ENCODE assay signal across 1 cellular context in genomic region chr17:72338847-72339790, GRCh38.
TF ChIP-seq lines count a peak whose summit lies in the region.

No MANE protein-coding gene starts in this region.

TF ChIP-seq in HepG2, 621 proteins besides CTCF, POLR2A, EP300 and RAD21 (continued from another document and continues in another):
- TF ChIP-seq, protein P1, sequence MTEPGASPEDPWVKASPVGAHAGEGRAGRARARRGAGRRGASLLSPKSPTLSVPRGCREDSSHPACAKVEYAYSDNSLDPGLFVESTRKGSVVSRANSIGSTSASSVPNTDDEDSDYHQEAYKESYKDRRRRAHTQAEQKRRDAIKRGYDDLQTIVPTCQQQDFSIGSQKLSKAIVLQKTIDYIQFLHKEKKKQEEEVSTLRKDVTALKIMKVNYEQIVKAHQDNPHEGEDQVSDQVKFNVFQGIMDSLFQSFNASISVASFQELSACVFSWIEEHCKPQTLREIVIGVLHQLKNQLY (CRISPR knock-in tag; IDR thresholded peaks at IDR 0.05), result no peak
- TF ChIP-seq JUN (CRISPR knock-in tag; IDR thresholded peaks at IDR 0.05) (peak; percentile 99), ZNF33A (CRISPR knock-in tag; IDR thresholded peaks at IDR 0.05; ENCODE audit: borderline replicate concordance) (no peak), MIER2 (CRISPR knock-in tag; IDR thresholded peaks at IDR 0.05) (no peak), ZNF569 (CRISPR knock-in tag; IDR thresholded peaks at IDR 0.05; ENCODE audit: borderline replicate concordance) (no peak), SNRNP70 (IDR thresholded peaks at IDR 0.05; ENCODE audit: low read depth, low read length) (no peak), ZBTB42 (CRISPR knock-in tag; IDR thresholded peaks at IDR 0.05) (no peak), SMYD3 (CRISPR knock-in tag; IDR thresholded peaks at IDR 0.05) (no peak), ZNF501 (CRISPR knock-in tag; IDR thresholded peaks at IDR 0.05) (peak; percentile 77; the same call in 1 of the 2 replicates), ATF6 (CRISPR knock-in tag; conservative IDR thresholded peaks at IDR 0.05) (no peak), NR2F1 (CRISPR knock-in tag; IDR thresholded peaks at IDR 0.05) (no peak; a peak in 1 of 4 replicates), PLRG1 (conservative IDR thresholded peaks at IDR 0.05) (no peak), ZNF713 (CRISPR knock-in tag; IDR thresholded peaks at IDR 0.05) (no peak), ZNF850 (CRISPR knock-in tag; conservative IDR thresholded peaks at IDR 0.05) (no peak), ZNF614 (CRISPR knock-in tag; IDR thresholded peaks at IDR 0.05; ENCODE audit: borderline replicate concordance) (peak; percentile 61; the same call in 1 of the 2 replicates), ZBTB7B (CRISPR knock-in tag; IDR thresholded peaks at IDR 0.05) (peak; percentile 77), ZNF460 (CRISPR knock-in tag; IDR thresholded peaks at IDR 0.05; ENCODE audit: borderline replicate concordance) (no peak), CENPBD1 (CRISPR knock-in tag; IDR thresholded peaks at IDR 0.05; ENCODE audit: borderline replicate concordance, low read depth) (no peak), ZXDC (CRISPR knock-in tag; IDR thresholded peaks at IDR 0.05) (no peak), WIZ (CRISPR knock-in tag; IDR thresholded peaks at IDR 0.05) (no peak), ZNF12 (CRISPR knock-in tag; IDR thresholded peaks at IDR 0.05) (no peak), ZFP82 (CRISPR knock-in tag; IDR thresholded peaks at IDR 0.05; ENCODE audit: borderline replicate concordance) (no peak), DR1 (CRISPR knock-in tag; IDR thresholded peaks at IDR 0.05) (no peak), ZNF563 (CRISPR knock-in tag; IDR thresholded peaks at IDR 0.05) (peak; percentile 32; the same call in 1 of the 2 replicates), MYC (CRISPR knock-in tag; IDR thresholded peaks at IDR 0.05; ENCODE audit: borderline replicate concordance) (no peak; the same call in 1 of the 2 replicates), KDM2A (CRISPR knock-in tag; IDR thresholded peaks at IDR 0.05; ENCODE audit: borderline replicate concordance, low read depth) (no peak), ZKSCAN1 (IDR thresholded peaks at IDR 0.05; ENCODE audit: low read length) (no peak), ZNF672 (CRISPR knock-in tag; IDR thresholded peaks at IDR 0.05) (no peak), ZNF607 (CRISPR knock-in tag; IDR thresholded peaks at IDR 0.05; ENCODE audit: borderline replicate concordance) (0 out of 2 replicates have a peak, but pooled peaks have one; percentile 48), ZSCAN29 (CRISPR knock-in tag; conservative IDR thresholded peaks at IDR 0.05) (peak; percentile 74; the same call in 1 of the 2 replicates), EZH2 (conservative IDR thresholded peaks at IDR 0.05; ENCODE audit: low read depth, low read length) (no peak), ZSCAN30 (CRISPR knock-in tag; IDR thresholded peaks at IDR 0.05) (no peak), PRDM10 (CRISPR knock-in tag; IDR thresholded peaks at IDR 0.05; ENCODE audit: low read depth) (no peak; the same call in 1 of the 2 replicates), SP2 (CRISPR knock-in tag; IDR thresholded peaks at IDR 0.05) (no peak), TRIM22 (IDR thresholded peaks at IDR 0.05) (no peak)
- TF ChIP-seq, protein P2, sequence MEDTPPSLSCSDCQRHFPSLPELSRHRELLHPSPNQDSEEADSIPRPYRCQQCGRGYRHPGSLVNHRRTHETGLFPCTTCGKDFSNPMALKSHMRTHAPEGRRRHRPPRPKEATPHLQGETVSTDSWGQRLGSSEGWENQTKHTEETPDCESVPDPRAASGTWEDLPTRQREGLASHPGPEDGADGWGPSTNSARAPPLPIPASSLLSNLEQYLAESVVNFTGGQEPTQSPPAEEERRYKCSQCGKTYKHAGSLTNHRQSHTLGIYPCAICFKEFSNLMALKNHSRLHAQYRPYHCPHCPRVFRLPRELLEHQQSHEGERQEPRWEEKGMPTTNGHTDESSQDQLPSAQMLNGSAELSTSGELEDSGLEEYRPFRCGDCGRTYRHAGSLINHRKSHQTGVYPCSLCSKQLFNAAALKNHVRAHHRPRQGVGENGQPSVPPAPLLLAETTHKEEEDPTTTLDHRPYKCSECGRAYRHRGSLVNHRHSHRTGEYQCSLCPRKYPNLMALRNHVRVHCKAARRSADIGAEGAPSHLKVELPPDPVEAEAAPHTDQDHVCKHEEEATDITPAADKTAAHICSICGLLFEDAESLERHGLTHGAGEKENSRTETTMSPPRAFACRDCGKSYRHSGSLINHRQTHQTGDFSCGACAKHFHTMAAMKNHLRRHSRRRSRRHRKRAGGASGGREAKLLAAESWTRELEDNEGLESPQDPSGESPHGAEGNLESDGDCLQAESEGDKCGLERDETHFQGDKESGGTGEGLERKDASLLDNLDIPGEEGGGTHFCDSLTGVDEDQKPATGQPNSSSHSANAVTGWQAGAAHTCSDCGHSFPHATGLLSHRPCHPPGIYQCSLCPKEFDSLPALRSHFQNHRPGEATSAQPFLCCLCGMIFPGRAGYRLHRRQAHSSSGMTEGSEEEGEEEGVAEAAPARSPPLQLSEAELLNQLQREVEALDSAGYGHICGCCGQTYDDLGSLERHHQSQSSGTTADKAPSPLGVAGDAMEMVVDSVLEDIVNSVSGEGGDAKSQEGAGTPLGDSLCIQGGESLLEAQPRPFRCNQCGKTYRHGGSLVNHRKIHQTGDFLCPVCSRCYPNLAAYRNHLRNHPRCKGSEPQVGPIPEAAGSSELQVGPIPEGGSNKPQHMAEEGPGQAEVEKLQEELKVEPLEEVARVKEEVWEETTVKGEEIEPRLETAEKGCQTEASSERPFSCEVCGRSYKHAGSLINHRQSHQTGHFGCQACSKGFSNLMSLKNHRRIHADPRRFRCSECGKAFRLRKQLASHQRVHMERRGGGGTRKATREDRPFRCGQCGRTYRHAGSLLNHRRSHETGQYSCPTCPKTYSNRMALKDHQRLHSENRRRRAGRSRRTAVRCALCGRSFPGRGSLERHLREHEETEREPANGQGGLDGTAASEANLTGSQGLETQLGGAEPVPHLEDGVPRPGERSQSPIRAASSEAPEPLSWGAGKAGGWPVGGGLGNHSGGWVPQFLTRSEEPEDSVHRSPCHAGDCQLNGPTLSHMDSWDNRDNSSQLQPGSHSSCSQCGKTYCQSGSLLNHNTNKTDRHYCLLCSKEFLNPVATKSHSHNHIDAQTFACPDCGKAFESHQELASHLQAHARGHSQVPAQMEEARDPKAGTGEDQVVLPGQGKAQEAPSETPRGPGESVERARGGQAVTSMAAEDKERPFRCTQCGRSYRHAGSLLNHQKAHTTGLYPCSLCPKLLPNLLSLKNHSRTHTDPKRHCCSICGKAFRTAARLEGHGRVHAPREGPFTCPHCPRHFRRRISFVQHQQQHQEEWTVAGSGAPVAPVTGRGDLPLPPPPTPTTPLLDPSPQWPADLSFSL (CRISPR knock-in tag; IDR thresholded peaks at IDR 0.05), result no peak
- TF ChIP-seq, protein P3, sequence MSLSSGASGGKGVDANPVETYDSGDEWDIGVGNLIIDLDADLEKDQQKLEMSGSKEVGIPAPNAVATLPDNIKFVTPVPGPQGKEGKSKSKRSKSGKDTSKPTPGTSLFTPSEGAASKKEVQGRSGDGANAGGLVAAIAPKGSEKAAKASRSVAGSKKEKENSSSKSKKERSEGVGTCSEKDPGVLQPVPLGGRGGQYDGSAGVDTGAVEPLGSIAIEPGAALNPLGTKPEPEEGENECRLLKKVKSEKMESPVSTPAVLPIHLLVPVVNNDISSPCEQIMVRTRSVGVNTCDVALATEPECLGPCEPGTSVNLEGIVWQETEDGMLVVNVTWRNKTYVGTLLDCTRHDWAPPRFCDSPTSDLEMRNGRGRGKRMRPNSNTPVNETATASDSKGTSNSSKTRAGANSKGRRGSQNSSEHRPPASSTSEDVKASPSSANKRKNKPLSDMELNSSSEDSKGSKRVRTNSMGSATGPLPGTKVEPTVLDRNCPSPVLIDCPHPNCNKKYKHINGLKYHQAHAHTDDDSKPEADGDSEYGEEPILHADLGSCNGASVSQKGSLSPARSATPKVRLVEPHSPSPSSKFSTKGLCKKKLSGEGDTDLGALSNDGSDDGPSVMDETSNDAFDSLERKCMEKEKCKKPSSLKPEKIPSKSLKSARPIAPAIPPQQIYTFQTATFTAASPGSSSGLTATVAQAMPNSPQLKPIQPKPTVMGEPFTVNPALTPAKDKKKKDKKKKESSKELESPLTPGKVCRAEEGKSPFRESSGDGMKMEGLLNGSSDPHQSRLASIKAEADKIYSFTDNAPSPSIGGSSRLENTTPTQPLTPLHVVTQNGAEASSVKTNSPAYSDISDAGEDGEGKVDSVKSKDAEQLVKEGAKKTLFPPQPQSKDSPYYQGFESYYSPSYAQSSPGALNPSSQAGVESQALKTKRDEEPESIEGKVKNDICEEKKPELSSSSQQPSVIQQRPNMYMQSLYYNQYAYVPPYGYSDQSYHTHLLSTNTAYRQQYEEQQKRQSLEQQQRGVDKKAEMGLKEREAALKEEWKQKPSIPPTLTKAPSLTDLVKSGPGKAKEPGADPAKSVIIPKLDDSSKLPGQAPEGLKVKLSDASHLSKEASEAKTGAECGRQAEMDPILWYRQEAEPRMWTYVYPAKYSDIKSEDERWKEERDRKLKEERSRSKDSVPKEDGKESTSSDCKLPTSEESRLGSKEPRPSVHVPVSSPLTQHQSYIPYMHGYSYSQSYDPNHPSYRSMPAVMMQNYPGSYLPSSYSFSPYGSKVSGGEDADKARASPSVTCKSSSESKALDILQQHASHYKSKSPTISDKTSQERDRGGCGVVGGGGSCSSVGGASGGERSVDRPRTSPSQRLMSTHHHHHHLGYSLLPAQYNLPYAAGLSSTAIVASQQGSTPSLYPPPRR (CRISPR knock-in tag; IDR thresholded peaks at IDR 0.05; ENCODE audit: borderline replicate concordance), result peak; percentile 65
